ENCODE assay signal across 8 cellular contexts in the genomic region with DNA sequence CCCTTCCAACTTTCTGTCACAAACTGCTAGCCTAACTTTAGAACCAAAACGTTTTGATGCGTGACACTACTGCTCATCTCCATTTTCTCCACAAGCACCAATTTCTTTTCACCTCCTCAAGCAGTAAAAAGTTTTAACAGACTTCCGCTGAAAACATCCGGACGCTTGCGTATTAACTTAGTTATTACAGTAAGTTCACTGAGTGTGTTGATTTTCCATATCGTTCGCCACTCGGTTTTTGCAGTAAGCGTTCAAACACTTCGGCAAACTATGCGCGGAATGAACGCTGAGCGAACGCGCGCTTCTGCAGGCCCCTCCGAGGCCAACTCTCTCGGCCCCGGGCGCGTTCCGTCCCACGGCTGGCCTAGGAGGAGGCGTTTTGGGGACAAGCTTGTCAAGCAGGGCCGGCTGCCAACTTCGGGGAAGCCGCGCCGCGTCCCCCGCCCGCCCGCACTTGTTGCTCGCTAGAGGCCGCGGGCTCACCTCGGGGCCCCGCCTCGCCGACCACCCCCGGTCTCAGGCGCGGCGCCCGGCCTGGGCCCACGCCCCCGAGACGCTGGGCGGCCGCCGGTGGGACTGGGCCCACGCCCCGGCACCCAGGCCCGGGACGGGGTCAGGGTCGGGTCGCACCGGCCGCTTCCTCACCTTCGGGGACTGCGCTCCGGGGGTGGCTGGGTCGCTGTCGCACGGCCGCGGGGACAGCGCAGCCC. TPM values are rescaled to one million over a fixed set of nuclear protein-coding genes. Genes with fewer than 3 reads are reported as not detected.
DNase-seq lines count a peak whose midpoint lies in the region; ATAC-seq and TF ChIP-seq lines count a peak whose summit lies in the region.

No MANE protein-coding gene starts in this region.

- CTCF ChIA-PET in Panc1 (lab: Charles Lee): no interaction called here

- H3K4me3 ChIP-seq in Panc1 (ENCODE audit: low read depth in 2 of 2, low read length in 2 of 2): peak overlapping the region; percentile 76 to 89

- no peaks in the 10 kb centered on the region for H3K9me3 Mint-ChIP-seq in natural killer cell treated with Interleukin-12 subunit alpha and Interleukin-12 subunit beta and Interleukin-15 and Interleukin-18, amount 100 ng/mL, for 72 hours
- no peaks in the 10 kb centered on the region for H3K9me3 Mint-ChIP-seq in stimulated activated naive CD8-positive, alpha-beta T cell treated with anti-CD3 and anti-CD28 coated beads, Interleukin-15, amount 100 ng/mL, for 72 hours

- H3K27ac ChIP-seq in Panc1 (ENCODE audit: low read length): peak overlapping the region; percentile 90

- no peaks in the 10 kb centered on the region for H3K36me3 ChIP-seq in Panc1 (ENCODE audit: control insufficient read depth, insufficient read depth, low read length)

- DNase-seq in ACHN (peak; percentile 54), Panc1 (ENCODE audit: low read depth, low spot score) (no peak), fibroblast of the conjunctiva (ENCODE audit: low read depth) (peak; percentile 10)
- DNase-seq in activated effector memory CD4-positive, alpha-beta T cell treated with Interleukin-2 at 50 U/mL for 16 hours: peak; percentile 60
- peak; percentile 76 for DNase-seq in natural killer cell treated with Interleukin-12 subunit alpha and Interleukin-12 subunit beta and Interleukin-15 and Interleukin-18, amount 100 ng/mL, for 72 hours (ENCODE audit: low spot score)
- DNase-seq in stimulated activated naive CD8-positive, alpha-beta T cell treated with anti-CD3 and anti-CD28 coated beads, Interleukin-15, amount 100 ng/mL, for 72 hours: peak; percentile 76

- H3K27me3 ChIP-seq in Panc1 (ENCODE audit: control insufficient read depth, insufficient read depth, low read length): no peaks in the 10 kb centered on the region

- H3K27ac Mint-ChIP-seq in natural killer cell treated with Interleukin-12 subunit alpha and Interleukin-12 subunit beta and Interleukin-15 and Interleukin-18, amount 100 ng/mL, for 72 hours: peak overlapping the region; percentile 78 to 90
- peak overlapping the region; percentile 34 to 94 for H3K27ac Mint-ChIP-seq in stimulated activated naive CD8-positive, alpha-beta T cell treated with anti-CD3 and anti-CD28 coated beads, Interleukin-15, amount 100 ng/mL, for 72 hours

- H3K4me1 ChIP-seq in Panc1 (ENCODE audit: control insufficient read depth, insufficient read depth, low read length): peaks cover 36% of the 10 kb centered on the region

- intact Hi-C loops in Panc1 (cut with micrococcal nuclease; ENCODE audit: unreplicated experiment): no loop called here

- POLR2A ChIA-PET in Panc1 (lab: Charles Lee): interaction anchor here (0.6 kb wide), 1 partner anchor 305 kb away, joined by 3 read pairs; no protein-coding TSS in a partner anchor

- BruUV-seq in Panc1 (replicated peaks; lab: Mats Ljungman, UMichigan): no TSS peak

- H3K9me3 ChIP-seq in Panc1 (ENCODE audit: control insufficient read depth, insufficient read depth, low read depth, low read length): no peaks in the 10 kb centered on the region

- in situ Hi-C loops in ACHN (cut with HindIII; ENCODE audit: low pct_ligation_motif_present, low pct_unique_long_range_greater_than_20kb, low sequenced_read_pairs): no loop called here
- in situ Hi-C loops in Panc1 (cut with HindIII; ENCODE audit: low pct_unique_long_range_greater_than_20kb, low sequenced_read_pairs): no loop called here

- ATAC-seq in GM18519 (IDR thresholded peaks at IDR 0.05; ENCODE audit: low FRiP score, unreplicated experiment) (peak; percentile 29), HG03066 (IDR thresholded peaks at IDR 0.05; ENCODE audit: low read depth, unreplicated experiment) (peak; percentile 36), Panc1 (peak; percentile 49)
- peak; percentile 59 to 72 for ATAC-seq in natural killer cell treated with Interleukin-12 subunit alpha and Interleukin-12 subunit beta and Interleukin-15 and Interleukin-18, amount 100 ng/mL, for 72 hours
- peak; percentile 63 for ATAC-seq in stimulated activated naive CD8-positive, alpha-beta T cell treated with anti-CD3 and anti-CD28 coated beads, Interleukin-15, amount 100 ng/mL, for 72 hours

- peaks cover 4% of the 10 kb centered on the region for H3K36me3 Mint-ChIP-seq in natural killer cell treated with Interleukin-12 subunit alpha and Interleukin-12 subunit beta and Interleukin-15 and Interleukin-18, amount 100 ng/mL, for 72 hours

- no peaks in the 10 kb centered on the region for H3K27me3 Mint-ChIP-seq in natural killer cell treated with Interleukin-12 subunit alpha and Interleukin-12 subunit beta and Interleukin-15 and Interleukin-18, amount 100 ng/mL, for 72 hours
- H3K27me3 Mint-ChIP-seq in stimulated activated naive CD8-positive, alpha-beta T cell treated with anti-CD3 and anti-CD28 coated beads, Interleukin-15, amount 100 ng/mL, for 72 hours: no peaks in the 10 kb centered on the region

- H3K4me1 Mint-ChIP-seq in natural killer cell treated with Interleukin-12 subunit alpha and Interleukin-12 subunit beta and Interleukin-15 and Interleukin-18, amount 100 ng/mL, for 72 hours (ENCODE audit: low read depth in 2 of 2): peaks cover 14 to 42% of the 10 kb centered on the region in 2 donors
- peaks cover 51% of the 10 kb centered on the region for H3K4me1 Mint-ChIP-seq in stimulated activated naive CD8-positive, alpha-beta T cell treated with anti-CD3 and anti-CD28 coated beads, Interleukin-15, amount 100 ng/mL, for 72 hours

- TF ChIP-seq CTCF in Panc1 (IDR thresholded peaks at IDR 0.05): no peak

- H3K4me3 Mint-ChIP-seq in natural killer cell treated with Interleukin-12 subunit alpha and Interleukin-12 subunit beta and Interleukin-15 and Interleukin-18, amount 100 ng/mL, for 72 hours: peak overlapping the region; percentile 94
- H3K4me3 Mint-ChIP-seq in stimulated activated naive CD8-positive, alpha-beta T cell treated with anti-CD3 and anti-CD28 coated beads, Interleukin-15, amount 100 ng/mL, for 72 hours: peak overlapping the region; percentile 78 to 95

RNA-seq across cellular contexts. Expression of gene PHF10, which starts 0.9 kb away (rescaled TPM):
- 71.7 TPM for total RNA-seq in Panc1 (2021; ENCODE audit: unreplicated experiment)
- polyA plus RNA-seq in Panc1 (2012; ENCODE audit: insufficient read length): 41.1 TPM
- 10 to 100 TPM; 33.0 to 62.0 TPM for total RNA-seq in natural killer cell treated with Interleukin-12 subunit alpha and Interleukin-12 subunit beta and Interleukin-15 and Interleukin-18, amount 100 ng/mL, for 72 hours

RNA-seq across cellular contexts. Expression of gene C6orf120, which starts 21.4 kb away (rescaled TPM):
- total RNA-seq in Panc1 (2021; ENCODE audit: unreplicated experiment): 31.5 TPM
- polyA plus RNA-seq in Panc1 (2012; ENCODE audit: insufficient read length): 31.3 TPM
- total RNA-seq in natural killer cell treated with Interleukin-12 subunit alpha and Interleukin-12 subunit beta and Interleukin-15 and Interleukin-18, amount 100 ng/mL, for 72 hours: 10 to 100 TPM; 18.8 to 20.0 TPM

RNA-seq across cellular contexts. Expression of gene WDR27, which starts 21.5 kb away (rescaled TPM):
- total RNA-seq in Panc1 (2021; ENCODE audit: unreplicated experiment): 56.3 TPM
- polyA plus RNA-seq in Panc1 (2012; ENCODE audit: insufficient read length): 45.5 TPM
- total RNA-seq in natural killer cell treated with Interleukin-12 subunit alpha and Interleukin-12 subunit beta and Interleukin-15 and Interleukin-18, amount 100 ng/mL, for 72 hours: 10 to 100 TPM; 19.6 to 59.1 TPM

RNA-seq across cellular contexts. Expression of gene DYNLT2, which starts 28.0 kb away (rescaled TPM):
- 2.1 TPM for total RNA-seq in Panc1 (2021; ENCODE audit: unreplicated experiment)
- 0.87 TPM for polyA plus RNA-seq in Panc1 (2012; ENCODE audit: insufficient read length)
- 1 to 10 TPM; 1.5 to 2.6 TPM for total RNA-seq in natural killer cell treated with Interleukin-12 subunit alpha and Interleukin-12 subunit beta and Interleukin-15 and Interleukin-18, amount 100 ng/mL, for 72 hours

RNA-seq across cellular contexts. Expression of gene ERMARD, which starts 28.1 kb away (rescaled TPM):
- total RNA-seq in Panc1 (2021; ENCODE audit: unreplicated experiment): 38.5 TPM
- 37.7 TPM for polyA plus RNA-seq in Panc1 (2012; ENCODE audit: insufficient read length)
- 10 to 100 TPM; 22.4 to 39.8 TPM for total RNA-seq in natural killer cell treated with Interleukin-12 subunit alpha and Interleukin-12 subunit beta and Interleukin-15 and Interleukin-18, amount 100 ng/mL, for 72 hours
